In the genomic region with DNA sequence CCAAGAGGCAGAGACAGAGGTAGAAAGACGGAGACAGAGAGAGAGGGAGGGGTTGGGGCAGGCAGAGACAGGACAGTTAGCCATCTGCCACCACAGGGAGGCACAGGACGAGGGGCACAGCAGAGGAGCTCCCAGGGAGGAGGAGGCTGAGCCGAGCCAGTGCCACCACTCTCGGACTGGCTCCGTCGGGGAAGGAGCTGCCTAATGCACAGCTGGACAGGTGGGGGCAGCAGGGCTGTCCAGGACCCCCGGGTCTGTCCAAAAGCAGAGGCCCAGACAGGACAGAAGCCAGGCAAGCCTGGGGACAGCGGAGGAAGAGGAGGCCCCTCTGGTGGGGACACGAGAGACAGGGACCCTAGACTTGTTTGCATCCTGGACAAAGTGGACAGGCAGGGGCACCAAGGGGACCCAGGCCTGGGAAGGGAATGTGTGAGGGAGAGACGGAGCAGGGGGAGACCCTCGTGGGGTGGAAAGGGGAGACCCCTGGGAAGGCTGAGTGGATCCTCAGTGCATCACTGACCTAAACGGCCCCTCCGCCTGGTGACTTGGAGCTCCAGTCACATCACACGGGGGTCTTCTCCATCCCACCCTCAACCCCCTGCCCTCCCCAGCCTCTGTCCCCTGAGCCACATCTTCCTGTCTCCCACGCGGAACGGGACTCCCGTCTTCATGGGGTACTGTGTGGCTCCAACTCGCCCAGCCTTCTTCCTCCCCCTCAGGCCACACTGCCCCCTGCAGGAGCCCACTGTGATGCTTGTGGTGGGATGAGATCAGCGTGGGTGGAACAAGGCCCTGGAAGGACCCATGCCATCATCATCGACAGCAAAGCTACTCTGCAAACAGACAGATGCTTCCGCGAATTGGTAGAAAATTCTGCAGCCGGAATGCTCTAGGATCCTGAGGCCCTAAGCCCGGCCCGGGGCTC, we compare ENCODE assay signal across 11 cellular contexts. TPM values are rescaled to one million over a fixed set of nuclear protein-coding genes. Genes with fewer than 3 reads are reported as not detected.
DNase-seq lines count a peak whose midpoint lies in the region; ATAC-seq, FAIRE-seq and TF ChIP-seq lines count a peak whose summit lies in the region.
"Had no signal": no experiment of that assay in that cellular context is flagged by ENCODE, and none has a peak within 500 bp of the region (broad histone marks: within the 10 kb centered on the region; RNA-seq: fewer than 3 reads in every experiment).

No MANE protein-coding gene starts in this region.

- no peak for FAIRE-seq in D721Med (lab: Jason Lieb, UNC)
- no peak for FAIRE-seq in endothelial cell of umbilical vein (lab: Jason Lieb, UNC)
- FAIRE-seq: small intestine had no signal

- H3K4me3 ChIP-seq in endothelial cell of umbilical vein (replicated peaks in 1 of 3; ENCODE audit: insufficient read depth in 1 of 3, low read depth in 1 of 3, low read length in 3 of 3) (no peak overlapping the region), osteoblast (ENCODE audit: insufficient read depth, low read length) (no peak overlapping the region)

- H3K27me3 ChIP-seq in endothelial cell of umbilical vein (ENCODE audit: control insufficient read depth in 2 of 2, insufficient read depth in 2 of 2, low read length in 2 of 2) (no peaks in the 10 kb centered on the region), osteoblast (ENCODE audit: insufficient read depth, low read length) (peaks cover 4% of the 10 kb centered on the region)

- POLR2A ChIA-PET in endothelial cell of umbilical vein (lab: Charles Lee), result no interaction called here

- H3K36me3 ChIP-seq in endothelial cell of umbilical vein (ENCODE audit: control insufficient read depth in 2 of 2, extremely low read depth in 1 of 2, insufficient read depth in 2 of 2, low read length in 2 of 2) (no peaks in the 10 kb centered on the region), osteoblast (ENCODE audit: insufficient read depth, low read length) (no peaks in the 10 kb centered on the region)

- H3K9me3 ChIP-seq in endothelial cell of umbilical vein (replicated peaks; ENCODE audit: control insufficient read depth, insufficient read depth, low read length) (no peaks in the 10 kb centered on the region), osteoblast (ENCODE audit: low read depth, low read length) (no peaks in the 10 kb centered on the region)

- no peaks in the 10 kb centered on the region for H3K79me2 ChIP-seq in endothelial cell of umbilical vein (ENCODE audit: control insufficient read depth, insufficient read depth, low read length)
- no peaks in the 10 kb centered on the region for H3K79me2 ChIP-seq in osteoblast (ENCODE audit: insufficient read depth, low read length)

- H3K4me1 ChIP-seq in endothelial cell of umbilical vein (ENCODE audit: control insufficient read depth, extremely low read depth, insufficient read depth, low read length) (no peaks in the 10 kb centered on the region), osteoblast (ENCODE audit: insufficient read depth, low read length) (no peaks in the 10 kb centered on the region)

- DNase-seq in D721Med (ENCODE audit: insufficient read length, low spot score) (no peak), endothelial cell of umbilical vein (ENCODE audit: low read depth, low spot score) (no peak), osteoblast (ENCODE audit: insufficient read length, low spot score, missing footprints) (peak; percentile 59), COR-L47 (lab: John Stamatoyannopoulos, UW) (no peak), cortex of kidney (lab: John Stamatoyannopoulos, UW) (no peak), activated gamma-delta T cell (lab: John Stamatoyannopoulos, UW) (no peak)

- no peak for TF ChIP-seq POLR2A in endothelial cell of umbilical vein (IDR thresholded peaks at IDR 0.05; ENCODE audit: low read depth, low read length)

- dilution Hi-C loops in endothelial cell of umbilical vein (cut with MboI; ENCODE audit: extremely low pct_ligation_motif_present, low sequenced_read_pairs), result no loop called here

- no peaks in the 10 kb centered on the region for H3K9me1 ChIP-seq in endothelial cell of umbilical vein (replicated peaks; ENCODE audit: control insufficient read depth, extremely low read depth, insufficient read depth, low read length)

- intact Hi-C loops in endothelial cell of umbilical vein (cut with micrococcal nuclease), result no loop called here

- no peak overlapping the region for H2AFZ ChIP-seq in endothelial cell of umbilical vein (ENCODE audit: low read depth, low read length)
- H2AFZ ChIP-seq in osteoblast (ENCODE audit: low read length), result no peak overlapping the region

- CTCF ChIA-PET in endothelial cell of umbilical vein (lab: Charles Lee), result interaction anchor here (0.7 kb wide), 1 partner anchor 9 kb away, joined by 4 read pairs; no protein-coding TSS in a partner anchor

- no peak overlapping the region for H3K4me2 ChIP-seq in endothelial cell of umbilical vein (ENCODE audit: insufficient read depth, low read length)
- no peak overlapping the region for H3K4me2 ChIP-seq in osteoblast (ENCODE audit: insufficient read depth, low read length)

- TF ChIP-seq CTCF in D721Med (IDR thresholded peaks at IDR 0.05; ENCODE audit: insufficient read depth, missing control alignments) (peak; percentile 16), LNCAP (IDR thresholded peaks at IDR 0.05) (peak; percentile 14; the same call in 1 of the 2 replicates), endothelial cell of umbilical vein (IDR thresholded peaks at IDR 0.05; ENCODE audit: extremely low read depth in 1 of 2, insufficient read depth in 1 of 2, low read depth in 1 of 2, low read length in 2 of 2) (peak; percentile 5 to 28), osteoblast (IDR thresholded peaks at IDR 0.05; ENCODE audit: extremely low read depth, low read depth, low read length) (peak; percentile 23)

- no peak for ATAC-seq in HG02840 (IDR thresholded peaks at IDR 0.05; ENCODE audit: low FRiP score, unreplicated experiment)

- H4K20me1 ChIP-seq in endothelial cell of umbilical vein (replicated peaks; ENCODE audit: control insufficient read depth, extremely low read depth, insufficient read depth, low read length) (no peaks in the 10 kb centered on the region), osteoblast (ENCODE audit: insufficient read depth, low read length) (no peaks in the 10 kb centered on the region)

- no TSS peak for BruUV-seq in endothelial cell of umbilical vein (replicated peaks; lab: Mats Ljungman, UMichigan)

- no peak overlapping the region for H3K9ac ChIP-seq in endothelial cell of umbilical vein (replicated peaks; ENCODE audit: extremely low read depth, insufficient read depth, low read length)

- H3K27ac ChIP-seq in endothelial cell of umbilical vein (ENCODE audit: insufficient read depth, low read depth, low read length) (no peak overlapping the region), osteoblast (ENCODE audit: low read depth, low read length) (no peak overlapping the region)

TF ChIP-seq in endothelial cell of umbilical vein, 7 proteins besides CTCF, POLR2A, EP300 and RAD21:
- TF ChIP-seq MYC (IDR thresholded peaks at IDR 0.05; ENCODE audit: low read depth, low read length) (no peak), FOS (IDR thresholded peaks at IDR 0.05; ENCODE audit: borderline replicate concordance, insufficient read depth, low read length) (no peak), JUN (IDR thresholded peaks at IDR 0.05; ENCODE audit: borderline replicate concordance, insufficient read depth, insufficient read length, low read depth) (no peak), POLR2AphosphoS5 (IDR thresholded peaks at IDR 0.05; ENCODE audit: insufficient read depth, low read depth, low read length) (no peak), EZH2 (IDR thresholded peaks at IDR 0.05; ENCODE audit: borderline replicate concordance, low read depth, low read length, severe bottlenecking) (no peak), GATA2 (IDR thresholded peaks at IDR 0.05; ENCODE audit: insufficient read depth, insufficient read length, low read depth, low read length) (no peak)
- TF ChIP-seq, protein P1, sequence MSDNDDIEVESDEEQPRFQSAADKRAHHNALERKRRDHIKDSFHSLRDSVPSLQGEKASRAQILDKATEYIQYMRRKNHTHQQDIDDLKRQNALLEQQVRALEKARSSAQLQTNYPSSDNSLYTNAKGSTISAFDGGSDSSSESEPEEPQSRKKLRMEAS (IDR thresholded peaks at IDR 0.05; ENCODE audit: insufficient read depth, insufficient read length), result no peak

RNA-seq across cellular contexts. Expression of a gene that starts 0.9 kb away (rescaled TPM):
- not detected in 2 replicates for total RNA-seq in endothelial cell of umbilical vein
- polyA plus RNA-seq in endothelial cell of umbilical vein, result 0.14 and 0.25 TPM in 2 replicates
- 0.08 and 0.10 TPM in 2 replicates for polyA plus RNA-seq in endothelial cell of umbilical vein (2011; cell fraction: cytosol; rRNA removed)
- 0.22 TPM in 1 of 2 replicates, not detected in the other for polyA plus RNA-seq in endothelial cell of umbilical vein (2011; cell fraction: nucleus; rRNA removed)
- polyA plus RNA-seq in endothelial cell of umbilical vein (2012), result 0.15 and 0.98 TPM in 2 replicates
- polyA minus RNA-seq in endothelial cell of umbilical vein, result not detected in 2 replicates
- polyA minus RNA-seq in endothelial cell of umbilical vein (2011; cell fraction: cytosol; rRNA and poly(A)+ RNA removed), result not detected
- polyA minus RNA-seq in endothelial cell of umbilical vein (2011; cell fraction: nucleus; rRNA and poly(A)+ RNA removed), result not detected in 2 replicates
- total RNA-seq in osteoblast, result 0.29 TPM in 1 of 2 replicates, not detected in the other
- total RNA-seq: glomerular endothelial cell had no signal

RNA-seq across cellular contexts. Expression of a gene that starts 17.9 kb away (rescaled TPM):
- total RNA-seq in endothelial cell of umbilical vein (not detected in 2 replicates), osteoblast (under 0.01 TPM in 1 of 2 replicates, not detected in the other)
- not detected in 2 replicates for polyA plus RNA-seq in endothelial cell of umbilical vein
- not detected in 2 replicates for polyA plus RNA-seq in endothelial cell of umbilical vein (2011; cell fraction: cytosol; rRNA removed)
- not detected in 2 replicates for polyA plus RNA-seq in endothelial cell of umbilical vein (2011; cell fraction: nucleus; rRNA removed)
- not detected in 2 replicates for polyA plus RNA-seq in endothelial cell of umbilical vein (2012)
- not detected in 2 replicates for polyA minus RNA-seq in endothelial cell of umbilical vein
- not detected for polyA minus RNA-seq in endothelial cell of umbilical vein (2011; cell fraction: cytosol; rRNA and poly(A)+ RNA removed)
- polyA minus RNA-seq in endothelial cell of umbilical vein (2011; cell fraction: nucleus; rRNA and poly(A)+ RNA removed), result not detected in 2 replicates
- total RNA-seq: glomerular endothelial cell had no signal

RNA-seq across cellular contexts. Expression of a gene that starts 35.0 kb away (rescaled TPM):
- total RNA-seq in endothelial cell of umbilical vein, result not detected in 2 replicates
- polyA plus RNA-seq in endothelial cell of umbilical vein, result not detected in 2 replicates
- polyA plus RNA-seq in endothelial cell of umbilical vein (2011; cell fraction: cytosol; rRNA removed), result not detected in 2 replicates
- not detected in 2 replicates for polyA plus RNA-seq in endothelial cell of umbilical vein (2011; cell fraction: nucleus; rRNA removed)
- not detected in 2 replicates for polyA plus RNA-seq in endothelial cell of umbilical vein (2012)
- not detected in 2 replicates for polyA minus RNA-seq in endothelial cell of umbilical vein
- not detected for polyA minus RNA-seq in endothelial cell of umbilical vein (2011; cell fraction: cytosol; rRNA and poly(A)+ RNA removed)
- not detected in 2 replicates for polyA minus RNA-seq in endothelial cell of umbilical vein (2011; cell fraction: nucleus; rRNA and poly(A)+ RNA removed)
- not detected in 2 replicates for total RNA-seq in osteoblast
- total RNA-seq: glomerular endothelial cell, urinary bladder had no signal
- polyA plus RNA-seq: small intestine, urinary bladder had no signal
